ENCODE assay signal across 18 cellular contexts in the genomic region with DNA sequence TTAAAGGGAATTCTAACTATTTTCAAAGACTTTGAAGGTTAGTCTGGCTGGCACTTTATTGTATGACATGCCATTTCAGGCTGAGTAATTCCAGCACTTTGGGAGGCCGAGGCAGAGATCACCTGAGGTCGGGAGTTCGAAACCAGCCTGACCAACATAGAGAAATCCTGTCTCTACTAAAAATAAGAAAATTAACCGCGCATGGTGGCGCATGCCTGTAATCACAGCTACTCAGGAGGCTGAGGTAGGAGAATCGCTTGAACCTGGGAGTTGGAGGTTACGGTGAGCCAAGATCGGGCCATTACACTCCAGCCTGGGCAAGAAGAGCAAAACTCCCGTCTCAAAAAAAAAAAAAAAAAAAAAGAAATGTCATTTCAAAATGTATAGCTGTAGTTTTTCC.
"Had no signal": no experiment of that assay in that cellular context is flagged by ENCODE, and none has a peak within 500 bp of the region (broad histone marks: within the 10 kb centered on the region; RNA-seq: fewer than 3 reads in every experiment).

No MANE protein-coding gene starts in this region.

- H3K36me3 ChIP-seq: cardiac muscle cell, colonic mucosa, left ventricle myocardium inferior, neutrophil, pancreas, spleen, suprapubic skin, tibial artery had no signal

- H3K27ac Mint-ChIP-seq: activated B cell treated with CpG ODN at 0.5 μM for 24 hours; activated T-helper 1 cell treated with anti-CD3 and anti-CD28 coated beads, Interleukin-12 subunit alpha, Interleukin-12 subunit beta, Interleukin-2, Interleukin-4 antibody, amounts not matched to agents 30 ng/mL and 10 ng/mL and 1 ng/mL, durations not matched to agents 14 hours and 24 hours and 36 hours; mesothelial cell of epicardium; nephron progenitor cell; T-cell; T-helper 2 cell treated with Interferon-gamma antibody and Interleukin-4, amounts not matched to agents 5 μg/mL and 100 μg/mL, for 36 hours had no signal

- H3K36me3 Mint-ChIP-seq: mesothelial cell of epicardium, naive B cell, T-cell had no signal

- H3K4me3 ChIP-seq: body of pancreas, cardiac muscle cell, colonic mucosa, left ventricle myocardium inferior, pancreas, psoas muscle, spleen, suprapubic skin, tibial artery had no signal

- H3K9me3 ChIP-seq: body of pancreas, colonic mucosa, left ventricle myocardium inferior, neutrophil, pancreas, psoas muscle, spleen, suprapubic skin, tibial artery had no signal

- DNase-seq: activated gamma-delta T cell had no signal

- H3K4me1 Mint-ChIP-seq: activated B cell treated with CpG ODN at 0.5 μM for 24 hours, T-cell had no signal

- H3K9me3 Mint-ChIP-seq: activated B cell treated with CpG ODN at 0.5 μM for 24 hours; activated T-helper 1 cell treated with anti-CD3 and anti-CD28 coated beads, Interleukin-12 subunit alpha, Interleukin-12 subunit beta, Interleukin-2, Interleukin-4 antibody, amounts not matched to agents 30 ng/mL and 10 ng/mL and 1 ng/mL, durations not matched to agents 14 hours and 24 hours and 36 hours; naive B cell; nephron progenitor cell; T-cell; T-helper 2 cell treated with Interferon-gamma antibody and Interleukin-4, amounts not matched to agents 5 μg/mL and 100 μg/mL, for 36 hours had no signal

- H3K27ac ChIP-seq: body of pancreas, cardiac muscle cell, colonic mucosa, left ventricle myocardium inferior, neutrophil, pancreas, psoas muscle, spleen, suprapubic skin, tibial artery had no signal

- H3K4me3 Mint-ChIP-seq: activated B cell treated with CpG ODN at 0.5 μM for 24 hours; activated T-helper 1 cell treated with anti-CD3 and anti-CD28 coated beads, Interleukin-12 subunit alpha, Interleukin-12 subunit beta, Interleukin-2, Interleukin-4 antibody, amounts not matched to agents 30 ng/mL and 10 ng/mL and 1 ng/mL, durations not matched to agents 14 hours and 24 hours and 36 hours; mesothelial cell of epicardium; naive B cell; nephron progenitor cell; T-cell; T-helper 2 cell treated with Interferon-gamma antibody and Interleukin-4, amounts not matched to agents 5 μg/mL and 100 μg/mL, for 36 hours had no signal

- H3K4me1 ChIP-seq: body of pancreas, colonic mucosa, left ventricle myocardium inferior, pancreas, psoas muscle, suprapubic skin, tibial artery had no signal

- H3K27me3 ChIP-seq: body of pancreas, cardiac muscle cell, colonic mucosa, neutrophil, pancreas, spleen, suprapubic skin, tibial artery had no signal
